ENCODE assay signal across 8 cellular contexts in the genomic region with DNA sequence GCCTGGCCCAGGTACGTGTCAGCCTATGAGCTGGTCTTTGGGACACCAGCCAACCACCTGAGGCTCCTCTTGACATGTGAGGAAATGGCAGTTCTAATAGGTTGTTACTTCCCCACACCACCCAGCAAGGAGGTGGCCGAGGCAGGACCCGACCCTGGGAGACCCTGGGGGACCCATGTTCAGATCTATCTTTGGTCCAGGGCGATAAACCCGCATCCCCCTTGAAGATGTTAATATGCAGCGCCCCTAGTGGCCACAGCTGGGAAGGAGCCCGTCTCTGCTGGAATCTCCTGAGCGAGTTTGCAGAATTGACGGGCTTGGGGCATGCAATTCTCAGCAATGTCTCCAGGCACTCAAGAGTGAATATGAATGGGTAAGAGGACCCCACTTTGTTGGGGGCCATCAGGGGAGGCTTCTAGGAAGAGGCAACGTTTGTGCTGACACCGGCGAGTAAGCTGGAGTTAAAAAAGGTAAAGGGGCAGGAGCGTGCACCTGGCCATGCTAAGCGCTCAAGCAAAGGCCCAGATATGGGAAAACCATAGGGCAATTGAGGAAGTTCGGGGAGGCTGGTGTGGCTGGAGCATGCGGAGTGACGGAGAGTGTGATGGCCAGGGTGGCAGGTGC. TPM values are rescaled to one million over a fixed set of nuclear protein-coding genes. Genes with fewer than 3 reads are reported as not detected.
A peak's percentile ranks its signal among the peaks of the same experiment; 100 is the strongest.
DNase-seq lines count a peak whose midpoint lies in the region; ATAC-seq and TF ChIP-seq lines count a peak whose summit lies in the region.

No MANE protein-coding gene starts in this region.

- H3K4me1 Mint-ChIP-seq in activated T-helper 17 cell treated with anti-CD3 and anti-CD28 coated beads, Interleukin-2, amount 50 U/mL, for 72 hours = peaks cover 25% of the 10 kb centered on the region

- WGBS in tibial nerve, 2 donors = 26% methylated on average over 14 to 16 of the region's 17 CpGs

- H3K4me3 ChIP-seq in HFF-Myc (replicated peaks; ENCODE audit: low read depth, low read length) = no peak overlapping the region
- H3K4me3 ChIP-seq in RWPE2 (ENCODE audit: severe bottlenecking) = no peak overlapping the region
- no peak overlapping the region for H3K4me3 ChIP-seq in fibroblast of villous mesenchyme (ENCODE audit: low read depth, low read length)
- no peak overlapping the region for H3K4me3 ChIP-seq in osteoblast (ENCODE audit: insufficient read depth, low read length)
- H3K4me3 ChIP-seq in tibial nerve = no peak overlapping the region

- H4K20me1 ChIP-seq in osteoblast (ENCODE audit: insufficient read depth, low read length) = no peaks in the 10 kb centered on the region

- no peak for TF ChIP-seq POLR2A in tibial nerve (IDR thresholded peaks at IDR 0.05)
- TF ChIP-seq POLR2A in GM18505 (IDR thresholded peaks at IDR 0.05; ENCODE audit: borderline replicate concordance, extremely low read depth, insufficient read depth, insufficient read length) = no peak

- peak; percentile 98 for TF ChIP-seq CTCF in HFF-Myc (IDR thresholded peaks at IDR 0.05; ENCODE audit: low read depth, low read length, missing control alignments)
- TF ChIP-seq CTCF in RWPE2 (IDR thresholded peaks at IDR 0.05; ENCODE audit: poor library complexity, severe bottlenecking) = peak; percentile 93
- TF ChIP-seq CTCF in fibroblast of villous mesenchyme (IDR thresholded peaks at IDR 0.05; ENCODE audit: insufficient read depth, low read depth, low read length) = peak; percentile 90
- peak; percentile 95 for TF ChIP-seq CTCF in osteoblast (IDR thresholded peaks at IDR 0.05; ENCODE audit: extremely low read depth, low read depth, low read length)
- TF ChIP-seq CTCF in tibial nerve (IDR thresholded peaks at IDR 0.05) = peak; percentile 82 to 95 (median 93)

- H3K27me3 Mint-ChIP-seq in activated T-helper 17 cell treated with anti-CD3 and anti-CD28 coated beads, Interleukin-2, amount 50 U/mL, for 72 hours = no peaks in the 10 kb centered on the region

- H3K4me1 ChIP-seq in RWPE2 (ENCODE audit: insufficient read depth, poor library complexity, severe bottlenecking) (peaks cover 5% of the 10 kb centered on the region), osteoblast (ENCODE audit: insufficient read depth, low read length) (peaks cover 3% of the 10 kb centered on the region), tibial nerve (peaks cover 0 to 28% (median 15%) of the 10 kb centered on the region in 4 donors)

- no peaks in the 10 kb centered on the region for H3K79me2 ChIP-seq in osteoblast (ENCODE audit: insufficient read depth, low read length)

- no peaks in the 10 kb centered on the region for H3K9me3 ChIP-seq in RWPE2 (ENCODE audit: severe bottlenecking)
- H3K9me3 ChIP-seq in osteoblast (ENCODE audit: low read depth, low read length) = no peaks in the 10 kb centered on the region
- no peaks in the 10 kb centered on the region for H3K9me3 ChIP-seq in tibial nerve

- H3K27ac ChIP-seq in RWPE2 (ENCODE audit: poor library complexity, severe bottlenecking) (no peak overlapping the region), osteoblast (ENCODE audit: low read depth, low read length) (no peak overlapping the region), tibial nerve (no peak overlapping the region)

- peaks cover 17% of the 10 kb centered on the region for H3K36me3 Mint-ChIP-seq in activated T-helper 17 cell treated with anti-CD3 and anti-CD28 coated beads, Interleukin-2, amount 50 U/mL, for 72 hours (ENCODE audit: low read depth)

- H3K27ac Mint-ChIP-seq in activated T-helper 17 cell treated with anti-CD3 and anti-CD28 coated beads, Interleukin-2, amount 50 U/mL, for 72 hours = peak overlapping the region; percentile 6

- ATAC-seq in RWPE2 (ENCODE audit: low read depth) (peak; percentile 39; the same call in 2 of the 3 replicates), GM18505 (IDR thresholded peaks at IDR 0.05; ENCODE audit: unreplicated experiment) (no peak)
- peak; percentile 22 for ATAC-seq in activated T-helper 17 cell treated with anti-CD3 and anti-CD28 coated beads, Interleukin-2, amount 50 U/mL, for 72 hours (replicated peaks)

- H3K27me3 ChIP-seq in RWPE2 (ENCODE audit: insufficient read depth, poor library complexity, severe bottlenecking) (no peaks in the 10 kb centered on the region), osteoblast (ENCODE audit: insufficient read depth, low read length) (peaks cover 3% of the 10 kb centered on the region), tibial nerve (no peaks in the 10 kb centered on the region)

- H3K4me3 Mint-ChIP-seq in activated T-helper 17 cell treated with anti-CD3 and anti-CD28 coated beads, Interleukin-2, amount 50 U/mL, for 72 hours = peak overlapping the region; percentile 93

- H3K4me2 ChIP-seq in osteoblast (ENCODE audit: insufficient read depth, low read length) = no peak overlapping the region

- H3K36me3 ChIP-seq in RWPE2 (ENCODE audit: low read depth) (no peaks in the 10 kb centered on the region), osteoblast (ENCODE audit: insufficient read depth, low read length) (no peaks in the 10 kb centered on the region), tibial nerve (no peaks in the 10 kb centered on the region)

- no peaks in the 10 kb centered on the region for H3K9me3 Mint-ChIP-seq in activated T-helper 17 cell treated with anti-CD3 and anti-CD28 coated beads, Interleukin-2, amount 50 U/mL, for 72 hours

- H2AFZ ChIP-seq in osteoblast (ENCODE audit: low read length) = no peak overlapping the region

- no peak for TF ChIP-seq EP300 in tibial nerve (IDR thresholded peaks at IDR 0.05)

- DNase-seq in C1 segment of cervical spinal cord (lab: John Stamatoyannopoulos, UW) = peak in 10 of 14 donors; percentile 13 to 67 (median 30)
- DNase-seq in HFF-Myc (ENCODE audit: extremely low read depth, low read depth) = no peak
- DNase-seq in RWPE2 (ENCODE audit: low spot score) = no peak
- DNase-seq in fibroblast of villous mesenchyme (ENCODE audit: low read depth) = peak; percentile 63
- peak; percentile 93 for DNase-seq in osteoblast (ENCODE audit: insufficient read length, low spot score, missing footprints)
- DNase-seq in tibial nerve (ENCODE audit: low spot score in 2 of 2) = peak; percentile 80 to 93

RNA-seq across cellular contexts. Expression of gene MYO1F, which starts 1.5 kb away (rescaled TPM):
- total RNA-seq in activated T-helper 17 cell treated with anti-CD3 and anti-CD28 coated beads, Interleukin-2, amount 50 U/mL, for 72 hours = 100 to 1,000 TPM in 1 of 2 donors, 10 to 100 TPM in 1; 68.7 to 134 TPM
- total RNA-seq in fibroblast of villous mesenchyme (0.32 and 1.3 TPM in 2 replicates), osteoblast (under 0.01 and 0.72 TPM in 2 replicates), tibial nerve (10 to 100 TPM; 20.3 to 61.5 (median 21.7) TPM)

RNA-seq across cellular contexts. Expression of gene ADAMTS10, which starts 31.8 kb away (rescaled TPM):
- total RNA-seq in activated T-helper 17 cell treated with anti-CD3 and anti-CD28 coated beads, Interleukin-2, amount 50 U/mL, for 72 hours = 1 to 10 TPM; 2.5 to 7.4 TPM
- 7.3 and 19.3 TPM in 2 replicates for total RNA-seq in fibroblast of villous mesenchyme
- total RNA-seq in osteoblast = 49.6 and 56.3 TPM in 2 replicates
- 100 to 1,000 TPM in 1 of 4 donors, 10 to 100 TPM in 3; 37.3 to 140 (median 66.6) TPM for total RNA-seq in tibial nerve

RNA-seq across cellular contexts. Expression of gene NFILZ, which starts 51.7 kb away (rescaled TPM):
- not detected for total RNA-seq in activated T-helper 17 cell treated with anti-CD3 and anti-CD28 coated beads, Interleukin-2, amount 50 U/mL, for 72 hours
- not detected in 2 replicates for total RNA-seq in fibroblast of villous mesenchyme
- not detected in 2 replicates for total RNA-seq in osteoblast
- total RNA-seq in tibial nerve = not detected

Comparison
In these comparisons a context has a peak if more than half of its experiments do, and no peak if none do; other contexts are left out.
1. DNase-seq: peak in C1 segment of cervical spinal cord (10 of 14), fibroblast of villous mesenchyme (single experiment), osteoblast (single experiment) and tibial nerve (2 of 2); none in HFF-Myc (single experiment) and RWPE2 (single experiment).
2. Peak in every context shown above with its lines, with median percentiles within 50 percentile points of each other: CTCF ChIP-seq.